ENCODE assay signal across 8 cellular contexts in genomic region chr1:6028042-6028895, GRCh38. TPM values are rescaled to one million over a fixed set of nuclear protein-coding genes. Genes with fewer than 3 reads are reported as not detected.
A peak's percentile ranks its signal among the peaks of the same experiment; 100 is the strongest.
DNase-seq lines count a peak whose midpoint lies in the region; ATAC-seq lines count a peak whose summit lies in the region.

No MANE protein-coding gene starts in this region.

- no peak overlapping the region for H3K18ac ChIP-seq in mesendoderm (ENCODE audit: low read length)

- POLR2A ChIA-PET in activated CD4-positive, alpha-beta memory T cell treated with anti-CD3 and anti-CD28 coated beads, Interleukin-2, amount 10 ng/mL, durations not matched to agents 7 days and 5 days (lab: Charles Lee), result interaction anchor here (0.8 to 10.8 kb wide), 6 partner anchors 9 to 208 kb away, joined by 3 to 136 read pairs (median 8); partner anchors contain the start of genes ICMT and NPHP4

- no peaks in the 10 kb centered on the region for H3K27me3 ChIP-seq in mesendoderm (ENCODE audit: insufficient read depth, low read length, poor library complexity)

- H3K4me3 ChIP-seq in GM08714 (ENCODE audit: low read length), result peak overlapping the region; percentile 66; the same call in 1 of the 2 replicates
- no peak overlapping the region for H3K4me3 ChIP-seq in mesendoderm (ENCODE audit: low read length)

- H3K79me2 ChIP-seq in mesendoderm (ENCODE audit: control insufficient read depth, insufficient read depth, low read length), result no peaks in the 10 kb centered on the region

- WGBS in mesendoderm (ENCODE audit: extremely low coverage, insufficient coverage, low lambda C conversion rate), result no CpG with 5 or more reads among the region's 20 CpGs

- no peaks in the 10 kb centered on the region for H3K27me3 Mint-ChIP-seq in IgD-negative memory B cell
- H3K27me3 Mint-ChIP-seq in activated CD4-positive, alpha-beta memory T cell treated with anti-CD3 and anti-CD28 coated beads, Interleukin-2, amount 10 ng/mL, durations not matched to agents 7 days and 5 days, result no peaks in the 10 kb centered on the region

- CTCF ChIA-PET in activated CD4-positive, alpha-beta memory T cell treated with anti-CD3 and anti-CD28 coated beads, Interleukin-2, amount 10 ng/mL, durations not matched to agents 7 days and 5 days (lab: Charles Lee), result interaction anchor here (0.5 to 1.2 kb wide), 3 partner anchors 10 to 38 kb away, joined by 3 to 4 read pairs (median 3); no protein-coding TSS in a partner anchor

- no peak overlapping the region for H3K56ac ChIP-seq in mesendoderm (ENCODE audit: low read length)

- no peak overlapping the region for H3K4ac ChIP-seq in mesendoderm (ENCODE audit: low read depth, low read length)

- no peaks in the 10 kb centered on the region for H3K36me3 ChIP-seq in mesendoderm (ENCODE audit: control insufficient read depth, insufficient read depth, low read length)

- H3K4me2 ChIP-seq in mesendoderm (ENCODE audit: low read length), result no peak overlapping the region

- H2BK5ac ChIP-seq in mesendoderm (ENCODE audit: low read length), result no peak overlapping the region

- H3K4me3 Mint-ChIP-seq in IgD-negative memory B cell, result peak overlapping the region; percentile 83 to 94 (median 92)
- peak overlapping the region; percentile 96 for H3K4me3 Mint-ChIP-seq in activated CD4-positive, alpha-beta memory T cell treated with anti-CD3 and anti-CD28 coated beads, Interleukin-2, amount 10 ng/mL, durations not matched to agents 7 days and 5 days

- no peak overlapping the region for H3K27ac ChIP-seq in mesendoderm (ENCODE audit: low read depth, low read length)

- ATAC-seq in GM21526 (IDR thresholded peaks at IDR 0.05; ENCODE audit: low FRiP score, unreplicated experiment), result no peak

- H3K23ac ChIP-seq in mesendoderm (ENCODE audit: low read length), result no peak overlapping the region

- peaks cover 31 to 51% (median 34%) of the 10 kb centered on the region in 3 donors for H3K4me1 Mint-ChIP-seq in IgD-negative memory B cell
- peaks cover 76% of the 10 kb centered on the region for H3K4me1 Mint-ChIP-seq in activated CD4-positive, alpha-beta memory T cell treated with anti-CD3 and anti-CD28 coated beads, Interleukin-2, amount 10 ng/mL, durations not matched to agents 7 days and 5 days

- H4K5ac ChIP-seq in mesendoderm (ENCODE audit: low read length), result no peak overlapping the region

- H3K27ac Mint-ChIP-seq in IgD-negative memory B cell, result peak overlapping the region; percentile 96 to 98 (median 98)
- peak overlapping the region; percentile 99 for H3K27ac Mint-ChIP-seq in activated CD4-positive, alpha-beta memory T cell treated with anti-CD3 and anti-CD28 coated beads, Interleukin-2, amount 10 ng/mL, durations not matched to agents 7 days and 5 days

- peaks cover 3% of the 10 kb centered on the region for H3K36me3 Mint-ChIP-seq in IgD-negative memory B cell
- peaks cover 70% of the 10 kb centered on the region for H3K36me3 Mint-ChIP-seq in activated CD4-positive, alpha-beta memory T cell treated with anti-CD3 and anti-CD28 coated beads, Interleukin-2, amount 10 ng/mL, durations not matched to agents 7 days and 5 days (ENCODE audit: low read depth)

- no peaks in the 10 kb centered on the region for H3K79me1 ChIP-seq in mesendoderm (ENCODE audit: low read length)

- H4K8ac ChIP-seq in mesendoderm (ENCODE audit: low read depth, low read length), result no peak overlapping the region

- H2BK120ac ChIP-seq in mesendoderm (ENCODE audit: low read depth, low read length), result no peak overlapping the region

- no peaks in the 10 kb centered on the region for H3K4me1 ChIP-seq in mesendoderm (ENCODE audit: control insufficient read depth, low read depth, low read length)

- no peak overlapping the region for H3K9ac ChIP-seq in mesendoderm (ENCODE audit: low read length)

- peak; percentile 79 for DNase-seq in activated CD4-positive, alpha-beta memory T cell treated with anti-CD3 and anti-CD28 coated beads, Interleukin-2, amount 10 ng/mL, durations not matched to agents 7 days and 5 days
- DNase-seq in foreskin melanocyte (peak; percentile 59), NCI-H82 (lab: John Stamatoyannopoulos, UW) (no peak), mesendoderm (no peak)
- DNase-seq in stimulated activated CD8-positive, alpha-beta memory T cell treated with anti-CD3 and anti-CD28 coated beads, Interleukin-12 subunit alpha, Interleukin-12 subunit beta, amount 100 ng/mL, for 4 hours (ENCODE audit: low read depth), result peak; percentile 39

- no peak overlapping the region for H2AK5ac ChIP-seq in mesendoderm (ENCODE audit: low read length)

- no peaks in the 10 kb centered on the region for H3K9me3 Mint-ChIP-seq in IgD-negative memory B cell
- H3K9me3 Mint-ChIP-seq in activated CD4-positive, alpha-beta memory T cell treated with anti-CD3 and anti-CD28 coated beads, Interleukin-2, amount 10 ng/mL, durations not matched to agents 7 days and 5 days, result no peaks in the 10 kb centered on the region

- no peak overlapping the region for H2BK15ac ChIP-seq in mesendoderm (replicated peaks; ENCODE audit: low read depth)

RNA-seq across cellular contexts. Expression of gene KCNAB2, which starts 17.4 kb away (rescaled TPM):
- 20.4 TPM for polyA plus RNA-seq in IgD-negative memory B cell
- total RNA-seq in activated CD4-positive, alpha-beta memory T cell treated with anti-CD3 and anti-CD28 coated beads, Interleukin-2, amount 10 ng/mL, durations not matched to agents 7 days and 5 days, result 100 to 1,000 TPM; 284 to 286 TPM
- polyA plus RNA-seq in mesendoderm (2013, experiment 1 of 2), result 1.1 TPM
- 1.0 TPM for polyA plus RNA-seq in mesendoderm (2013, experiment 2 of 2)

RNA-seq across cellular contexts. Expression of gene NPHP4, which starts 36.0 kb away (rescaled TPM):
- polyA plus RNA-seq in IgD-negative memory B cell, result 0.71 TPM
- 10 to 100 TPM; 18.1 to 19.1 TPM for total RNA-seq in activated CD4-positive, alpha-beta memory T cell treated with anti-CD3 and anti-CD28 coated beads, Interleukin-2, amount 10 ng/mL, durations not matched to agents 7 days and 5 days
- polyA plus RNA-seq in mesendoderm (2013, experiment 1 of 2), result 3.0 TPM
- 3.0 TPM for polyA plus RNA-seq in mesendoderm (2013, experiment 2 of 2)

Comparison
In these comparisons a context has a peak if more than half of its experiments do, and no peak if none do; other contexts are left out.
1. DNase-seq: peak in activated CD4-positive, alpha-beta memory T cell treated with anti-CD3 and anti-CD28 coated beads, Interleukin-2, amount 10 ng/mL, durations not matched to agents 7 days and 5 days (single experiment), foreskin melanocyte (single experiment) and stimulated activated CD8-positive, alpha-beta memory T cell treated with anti-CD3 and anti-CD28 coated beads, Interleukin-12 subunit alpha, Interleukin-12 subunit beta, amount 100 ng/mL, for 4 hours (single experiment); none in NCI-H82 (single experiment) and mesendoderm (single experiment).